Comparison of ENCODE assay signal across 12 cellular contexts in genomic region chr2:172859821-172860707, GRCh38.
DNase-seq lines count a peak whose midpoint lies in the region; ATAC-seq and TF ChIP-seq lines count a peak whose summit lies in the region.
"Had no signal": no experiment of that assay in that cellular context is flagged by ENCODE, and none has a peak within 500 bp of the region (broad histone marks: within the 10 kb centered on the region; RNA-seq: fewer than 3 reads in every experiment).

No MANE protein-coding gene starts in this region.

- H3K27ac Mint-ChIP-seq in CD4-positive, alpha-beta T cell, result no peak overlapping the region
- H3K27ac Mint-ChIP-seq in stimulated activated effector memory CD8-positive, alpha-beta T cell treated with anti-CD3 and anti-CD28 coated beads, Interleukin-12 subunit alpha, Interleukin-12 subunit beta, amount 100 ng/mL, for 72 hours, result no peak overlapping the region

- POLR2A ChIA-PET in CD4-positive, alpha-beta T cell (lab: Charles Lee), result no interaction called here

- no peaks in the 10 kb centered on the region for H3K9me3 Mint-ChIP-seq in CD4-positive, alpha-beta T cell
- H3K9me3 Mint-ChIP-seq in stimulated activated effector memory CD8-positive, alpha-beta T cell treated with anti-CD3 and anti-CD28 coated beads, Interleukin-12 subunit alpha, Interleukin-12 subunit beta, amount 100 ng/mL, for 72 hours, result no peaks in the 10 kb centered on the region

- H3K4me1 ChIP-seq in fibroblast of lung (ENCODE audit: control insufficient read depth, extremely low read depth, insufficient read depth, low read length) (no peaks in the 10 kb centered on the region), gastrocnemius medialis (peaks cover 5 to 15% of the 10 kb centered on the region in 2 donors)

- H3K27me3 Mint-ChIP-seq in CD4-positive, alpha-beta T cell, result peaks cover 24% of the 10 kb centered on the region

- H3K4me3 ChIP-seq in fibroblast of lung (replicated peaks in 1 of 4; ENCODE audit: control extremely low read depth in 1 of 4, insufficient read depth in 1 of 4, low read depth in 3 of 4, low read length in 4 of 4) (no peak overlapping the region), gastrocnemius medialis (peak overlapping the region in 3 of 4 donors; percentile 5 to 21 (median 9))

- TF ChIP-seq POLR2A in gastrocnemius medialis (IDR thresholded peaks at IDR 0.05), result no peak

- CTCF ChIA-PET in CD4-positive, alpha-beta T cell (lab: Charles Lee), result no interaction called here

- H3K9ac ChIP-seq in fibroblast of lung (ENCODE audit: insufficient read depth, low read length), result no peak overlapping the region

- H3K27ac ChIP-seq in fibroblast of lung (ENCODE audit: insufficient read depth, low read length), result no peak overlapping the region
- H3K27ac ChIP-seq in gastrocnemius medialis, result peak overlapping the region in 3 of 4 donors; percentile 4 to 21 (median 12)
- H3K27ac ChIP-seq in CD4-positive, alpha-beta T cell (ENCODE audit: low read depth, low read length), result no peak overlapping the region

- H4K20me1 ChIP-seq in fibroblast of lung (ENCODE audit: control insufficient read depth, extremely low read depth, insufficient read depth, low read length), result no peaks in the 10 kb centered on the region

- in situ Hi-C loops in gastrocnemius medialis (cut with MboI; ENCODE audit: low sequenced_read_pairs in 4 of 4), result loop anchor here in 1 of 4 donors (10.0 kb wide), 1 partner anchor 75 kb away; no protein-coding TSS in a partner anchor

- no peaks in the 10 kb centered on the region for H3K27me3 ChIP-seq in fibroblast of lung (ENCODE audit: control insufficient read depth, insufficient read depth, low read length)
- H3K27me3 ChIP-seq in gastrocnemius medialis, result no peaks in the 10 kb centered on the region
- H3K27me3 ChIP-seq in CD4-positive, alpha-beta T cell (ENCODE audit: control insufficient read depth, insufficient read depth, low read length), result no peaks in the 10 kb centered on the region

- H3K36me3 Mint-ChIP-seq in CD4-positive, alpha-beta T cell (ENCODE audit: low read depth), result no peaks in the 10 kb centered on the region
- H3K36me3 Mint-ChIP-seq in stimulated activated effector memory CD8-positive, alpha-beta T cell treated with anti-CD3 and anti-CD28 coated beads, Interleukin-12 subunit alpha, Interleukin-12 subunit beta, amount 100 ng/mL, for 72 hours, result no peaks in the 10 kb centered on the region

- intact Hi-C loops in gastrocnemius medialis (cut with DNase I; ENCODE audit: low total_unique reads), result no loop called here
- intact Hi-C loops in CD4-positive, alpha-beta T cell (cut with DNase I, micrococcal nuclease), result no loop called here

- H2AFZ ChIP-seq in fibroblast of lung (ENCODE audit: low read length), result peak overlapping the region; percentile 2

- H3K9me3 ChIP-seq in fibroblast of lung (ENCODE audit: control insufficient read depth, insufficient read depth, low read depth, low read length) (no peaks in the 10 kb centered on the region), gastrocnemius medialis (no peaks in the 10 kb centered on the region)
- no peaks in the 10 kb centered on the region for H3K9me3 ChIP-seq in CD4-positive, alpha-beta T cell (ENCODE audit: control insufficient read depth, low read length)

- peak overlapping the region; percentile 42 for H3K4me2 ChIP-seq in fibroblast of lung (ENCODE audit: extremely low read depth, insufficient read depth, low read length)

- ATAC-seq in gastrocnemius medialis (no peak), esophagus mucosa (no peak)
- no peak for ATAC-seq in CD4-positive, alpha-beta T cell (ENCODE audit: poor library complexity)
- ATAC-seq in stimulated activated effector memory CD8-positive, alpha-beta T cell treated with anti-CD3 and anti-CD28 coated beads, Interleukin-12 subunit alpha, Interleukin-12 subunit beta, amount 100 ng/mL, for 72 hours, result no peak
- ATAC-seq: HepG2 had no signal

- H3K79me2 ChIP-seq in fibroblast of lung (ENCODE audit: control insufficient read depth, insufficient read depth, low read length), result no peaks in the 10 kb centered on the region

- DNase-seq in NCI-H1048 (lab: John Stamatoyannopoulos, UW), result peak; percentile 16
- peak; percentile 21 for DNase-seq in RPMI7951 (ENCODE audit: low read depth)
- DNase-seq in fibroblast of lung (ENCODE audit: low read depth in 2 of 2), result peak in 1 of 2 donors; percentile 12
- DNase-seq in gastrocnemius medialis, result no peak
- no peak for DNase-seq in ecto neural progenitor cell (ENCODE audit: low spot score)
- DNase-seq in CD4-positive, alpha-beta T cell, result no peak
- DNase-seq in stimulated activated effector memory CD8-positive, alpha-beta T cell treated with anti-CD3 and anti-CD28 coated beads, Interleukin-12 subunit alpha, Interleukin-12 subunit beta, amount 100 ng/mL, for 72 hours (ENCODE audit: low spot score in 2 of 2), result no peak
- DNase-seq: DMS79, NCI-H524 treated with DMSO at 0.1 percent for 48 hours, T-helper 9 cell had no signal

- no peaks in the 10 kb centered on the region for H3K4me1 Mint-ChIP-seq in CD4-positive, alpha-beta T cell (ENCODE audit: low read depth)
- no peaks in the 10 kb centered on the region for H3K4me1 Mint-ChIP-seq in stimulated activated effector memory CD8-positive, alpha-beta T cell treated with anti-CD3 and anti-CD28 coated beads, Interleukin-12 subunit alpha, Interleukin-12 subunit beta, amount 100 ng/mL, for 72 hours

- H3K36me3 ChIP-seq in fibroblast of lung (ENCODE audit: control insufficient read depth, insufficient read depth, low read length) (no peaks in the 10 kb centered on the region), gastrocnemius medialis (no peaks in the 10 kb centered on the region)

- no peak for TF ChIP-seq CTCF in fibroblast of lung (conservative IDR thresholded peaks at IDR 0.05 in 1 of 2, IDR thresholded peaks at IDR 0.05 in 1 of 2; ENCODE audit: low read depth in 1 of 2, low read length in 2 of 2)
- TF ChIP-seq CTCF in gastrocnemius medialis (IDR thresholded peaks at IDR 0.05 in 4 of 5, conservative IDR thresholded peaks at IDR 0.05 in 1 of 5), result no peak
- TF ChIP-seq CTCF in CD4-positive, alpha-beta T cell (IDR thresholded peaks at IDR 0.05), result no peak

- H3K4me3 Mint-ChIP-seq in CD4-positive, alpha-beta T cell, result no peak overlapping the region
- no peak overlapping the region for H3K4me3 Mint-ChIP-seq in stimulated activated effector memory CD8-positive, alpha-beta T cell treated with anti-CD3 and anti-CD28 coated beads, Interleukin-12 subunit alpha, Interleukin-12 subunit beta, amount 100 ng/mL, for 72 hours

Comparison
In these comparisons a context has a peak if more than half of its experiments do, and no peak if none do; other contexts are left out.
1. DNase-seq: peak in NCI-H1048 (single experiment) and RPMI7951 (single experiment); none in gastrocnemius medialis (0 of 2), ecto neural progenitor cell (single experiment), CD4-positive, alpha-beta T cell (0 of 10) and stimulated activated effector memory CD8-positive, alpha-beta T cell treated with anti-CD3 and anti-CD28 coated beads, Interleukin-12 subunit alpha, Interleukin-12 subunit beta, amount 100 ng/mL, for 72 hours (0 of 2).
2. H3K27ac ChIP-seq: peak in gastrocnemius medialis (3 of 4); none in fibroblast of lung (single experiment) and CD4-positive, alpha-beta T cell (single experiment).
3. H3K4me3 ChIP-seq: peak in gastrocnemius medialis (3 of 4); none in fibroblast of lung (0 of 4).